ENCODE assay signal across 11 cellular contexts in genomic region chr12:131775904-131776889, GRCh38.
A peak's percentile ranks its signal among the peaks of the same experiment; 100 is the strongest.
DNase-seq lines count a peak whose midpoint lies in the region; ATAC-seq and TF ChIP-seq lines count a peak whose summit lies in the region.
"Had no signal": no experiment of that assay in that cellular context is flagged by ENCODE, and none has a peak within 500 bp of the region (broad histone marks: within the 10 kb centered on the region; RNA-seq: fewer than 3 reads in every experiment).

No MANE protein-coding gene starts in this region.

- peaks cover 86% of the 10 kb centered on the region for H3K4me1 ChIP-seq in BLaER1

- ATAC-seq in GM18868 (IDR thresholded peaks at IDR 0.05; ENCODE audit: unreplicated experiment) (peak; percentile 68), HG03196 (IDR thresholded peaks at IDR 0.05; ENCODE audit: unreplicated experiment) (peak; percentile 53), HG03095 (IDR thresholded peaks at IDR 0.05; ENCODE audit: unreplicated experiment) (no peak)

- H3K27me3 ChIP-seq in BLaER1 = no peaks in the 10 kb centered on the region
- no peaks in the 10 kb centered on the region for H3K27me3 ChIP-seq in brain microvascular endothelial cell (replicated peaks)

- DNase-seq in brain microvascular endothelial cell (no peak), NCI-H446 treated with DMSO at 0.1 percent for 48 hours (lab: John Stamatoyannopoulos, UW) (no peak), RKO (ENCODE audit: low spot score) (no peak)
- no peak for DNase-seq in stimulated activated CD8-positive, alpha-beta memory T cell treated with anti-CD3 and anti-CD28 coated beads, Interleukin-4, amount 100 ng/mL, for 48 hours
- DNase-seq: islet precursor cell, NCI-H2171 had no signal

- H3K4me2 ChIP-seq in BLaER1 = peak overlapping the region; percentile 93

- TF ChIP-seq CTCF in brain microvascular endothelial cell (IDR thresholded peaks at IDR 0.05; ENCODE audit: low read depth, low read length, missing control alignments) = peak; percentile 3

- peak overlapping the region; percentile 79; the same call in 1 of the 2 replicates for H3K9ac ChIP-seq in BLaER1

- H3K4me3 ChIP-seq in BLaER1 = peak overlapping the region; percentile 16; the same call in 1 of the 2 replicates
- H3K4me3 ChIP-seq in brain microvascular endothelial cell (ENCODE audit: low read depth, low read length) = no peak overlapping the region

- H3K36me3 ChIP-seq in BLaER1 (peaks cover 52% of the 10 kb centered on the region), brain microvascular endothelial cell (replicated peaks) (peaks cover 36% of the 10 kb centered on the region)

- H3K9me3 ChIP-seq in BLaER1 = no peaks in the 10 kb centered on the region

- H3K27ac ChIP-seq in BLaER1 = peak overlapping the region; percentile 94
- no peak overlapping the region for H3K27ac ChIP-seq in brain microvascular endothelial cell
- H3K27ac ChIP-seq: C4-2B had no signal

- peaks cover 20% of the 10 kb centered on the region; the same call in 1 of the 2 replicates for H4K20me1 ChIP-seq in BLaER1

- in situ Hi-C loops in brain microvascular endothelial cell (cut with HindIII; ENCODE audit: low pct_ligation_motif_present, low sequenced_read_pairs) = no loop called here
